In the genomic region with DNA sequence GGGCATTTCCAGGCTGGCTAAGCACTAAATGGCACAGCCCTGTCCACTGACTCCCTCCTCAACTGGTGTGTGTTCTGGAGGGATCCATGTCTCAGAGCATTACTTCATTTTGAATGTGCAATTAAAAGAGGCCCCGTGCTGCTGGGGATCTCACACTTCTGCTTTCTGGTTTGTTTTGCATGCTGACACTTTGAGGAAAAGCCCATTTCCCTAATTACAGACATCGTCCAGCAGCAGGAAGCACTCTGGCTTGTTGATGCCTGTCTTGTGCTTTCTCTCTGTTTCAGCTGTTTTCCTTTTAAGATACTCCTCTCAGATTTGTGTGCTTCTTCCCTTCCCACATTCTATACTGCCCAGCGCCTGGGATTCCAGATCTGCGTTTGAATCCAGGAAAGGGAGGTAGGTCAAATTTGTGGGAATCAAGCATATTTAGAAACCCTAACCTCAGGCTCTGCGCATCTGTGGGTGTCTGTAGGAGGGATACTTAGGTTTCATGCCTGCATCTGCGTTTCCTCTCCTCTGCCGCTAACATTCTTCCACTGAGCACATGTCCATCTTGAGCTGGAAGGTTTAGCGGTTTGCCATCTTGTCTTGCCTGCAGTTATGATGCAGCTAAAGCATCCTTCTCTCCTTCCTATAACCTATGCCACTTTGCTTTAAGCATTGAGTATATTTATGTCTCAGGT, we compare ENCODE assay signal across 10 cellular contexts. TPM values are rescaled to one million over a fixed set of nuclear protein-coding genes. Genes with fewer than 3 reads are reported as not detected.
A peak's percentile ranks its signal among the peaks of the same experiment; 100 is the strongest.
DNase-seq lines count a peak whose midpoint lies in the region; ATAC-seq and TF ChIP-seq lines count a peak whose summit lies in the region.
"Had no signal": no experiment of that assay in that cellular context is flagged by ENCODE, and none has a peak within 500 bp of the region (broad histone marks: within the 10 kb centered on the region; RNA-seq: fewer than 3 reads in every experiment).

No MANE protein-coding gene starts in this region.

- H3K27me3 ChIP-seq in heart right ventricle (peaks cover 0 to 27% (median 0%) of the 10 kb centered on the region in 7 donors), foreskin keratinocyte (no peaks in the 10 kb centered on the region)

- CTCF ChIA-PET in activated naive CD4-positive, alpha-beta T cell treated with anti-CD3 and anti-CD28 coated beads, Interleukin-2, amount 10 ng/mL, durations not matched to agents 7 days and 5 days (lab: Charles Lee), result no interaction called here

- H3K4me1 Mint-ChIP-seq in activated naive CD4-positive, alpha-beta T cell treated with anti-CD3 and anti-CD28 coated beads, Interleukin-2, amount 10 ng/mL, durations not matched to agents 7 days and 5 days, result no peaks in the 10 kb centered on the region
- H3K4me1 Mint-ChIP-seq: activated naive CD8-positive, alpha-beta T cell treated with anti-CD3 and anti-CD28 coated beads, Interleukin-2, amount 10 ng/mL, durations not matched to agents 7 days and 5 days had no signal

- H3K9me3 Mint-ChIP-seq in activated naive CD4-positive, alpha-beta T cell treated with anti-CD3 and anti-CD28 coated beads, Interleukin-2, amount 10 ng/mL, durations not matched to agents 7 days and 5 days, result peaks cover 2% of the 10 kb centered on the region
- H3K9me3 Mint-ChIP-seq: activated naive CD8-positive, alpha-beta T cell treated with anti-CD3 and anti-CD28 coated beads, Interleukin-2, amount 10 ng/mL, durations not matched to agents 7 days and 5 days had no signal

- H3K4me1 ChIP-seq in heart right ventricle (peaks cover 0 to 28% (median 0%) of the 10 kb centered on the region in 9 donors), foreskin keratinocyte (no peaks in the 10 kb centered on the region)

- peaks cover 26% of the 10 kb centered on the region for H3K27me3 Mint-ChIP-seq in activated naive CD4-positive, alpha-beta T cell treated with anti-CD3 and anti-CD28 coated beads, Interleukin-2, amount 10 ng/mL, durations not matched to agents 7 days and 5 days

- H3K4me3 ChIP-seq in heart right ventricle (no peak overlapping the region), foreskin fibroblast (ENCODE audit: low read depth in 1 of 2, low read length in 2 of 2) (no peak overlapping the region)

- TF ChIP-seq CTCF in heart right ventricle (IDR thresholded peaks at IDR 0.05) (no peak), foreskin fibroblast (IDR thresholded peaks at IDR 0.05; ENCODE audit: low read depth, low read length) (no peak), foreskin keratinocyte (conservative IDR thresholded peaks at IDR 0.05) (no peak)

- ATAC-seq in GM18502 (IDR thresholded peaks at IDR 0.05; ENCODE audit: poor library complexity, unreplicated experiment) (peak; percentile 58), GM21717 (IDR thresholded peaks at IDR 0.05; ENCODE audit: unreplicated experiment) (peak; percentile 64), HG03571 (IDR thresholded peaks at IDR 0.05; ENCODE audit: unreplicated experiment) (peak; percentile 47), heart right ventricle (peak in 5 of 8 donors; percentile 34 to 62 (median 45)), GM18519 (IDR thresholded peaks at IDR 0.05; ENCODE audit: low FRiP score, unreplicated experiment) (no peak), foreskin keratinocyte (no peak)
- ATAC-seq: PC-3 had no signal

- H3K27ac ChIP-seq in heart right ventricle (peak overlapping the region in 1 of 10 donors; percentile 64), foreskin keratinocyte (no peak overlapping the region)

- H3K36me3 Mint-ChIP-seq in activated naive CD4-positive, alpha-beta T cell treated with anti-CD3 and anti-CD28 coated beads, Interleukin-2, amount 10 ng/mL, durations not matched to agents 7 days and 5 days, result no peaks in the 10 kb centered on the region
- H3K36me3 Mint-ChIP-seq: activated naive CD8-positive, alpha-beta T cell treated with anti-CD3 and anti-CD28 coated beads, Interleukin-2, amount 10 ng/mL, durations not matched to agents 7 days and 5 days had no signal

- peaks cover 0 to 9% (median 0%) of the 10 kb centered on the region in 11 donors for H3K9me3 ChIP-seq in heart right ventricle

- intact Hi-C loops in heart right ventricle (cut with DNase I), result no loop called here

- DNase-seq in heart right ventricle, result no peak
- no peak for DNase-seq in activated naive CD4-positive, alpha-beta T cell treated with anti-CD3 and anti-CD28 coated beads, Interleukin-2, amount 10 ng/mL, durations not matched to agents 7 days and 5 days
- no peak for DNase-seq in foreskin fibroblast
- no peak for DNase-seq in foreskin keratinocyte
- DNase-seq: activated naive CD8-positive, alpha-beta T cell treated with anti-CD3 and anti-CD28 coated beads, Interleukin-2, amount 10 ng/mL, durations not matched to agents 7 days and 5 days; PC-3 had no signal

- 46 to 51% methylated on average over 8 of the region's 8 CpGs for WGBS in heart right ventricle, 2 donors

- H3K36me3 ChIP-seq in heart right ventricle, result no peaks in the 10 kb centered on the region

- no peak overlapping the region for H3K4me3 Mint-ChIP-seq in activated naive CD4-positive, alpha-beta T cell treated with anti-CD3 and anti-CD28 coated beads, Interleukin-2, amount 10 ng/mL, durations not matched to agents 7 days and 5 days
- H3K4me3 Mint-ChIP-seq: activated naive CD8-positive, alpha-beta T cell treated with anti-CD3 and anti-CD28 coated beads, Interleukin-2, amount 10 ng/mL, durations not matched to agents 7 days and 5 days had no signal

- no peak overlapping the region for H3K27ac Mint-ChIP-seq in activated naive CD4-positive, alpha-beta T cell treated with anti-CD3 and anti-CD28 coated beads, Interleukin-2, amount 10 ng/mL, durations not matched to agents 7 days and 5 days
- H3K27ac Mint-ChIP-seq: activated naive CD8-positive, alpha-beta T cell treated with anti-CD3 and anti-CD28 coated beads, Interleukin-2, amount 10 ng/mL, durations not matched to agents 7 days and 5 days had no signal

RNA-seq across cellular contexts. Expression of gene SYK, which starts 25.7 kb away (rescaled TPM):
- total RNA-seq in heart right ventricle (10 to 100 TPM in 1 of 10 donors, 1 to 10 TPM in 9; 1.0 to 26.1 (median 3.0) TPM), foreskin keratinocyte (6.1 and 6.6 TPM in 2 replicates)
- polyA plus RNA-seq in heart right ventricle (1 to 10 TPM in 1 of 2 donors, under 1 TPM in 1; 0.96 to 1.5 TPM), foreskin keratinocyte (2.5 and 2.8 TPM in 2 replicates)

Comparison
In these comparisons a context has a peak if more than half of its experiments do, and no peak if none do; other contexts are left out.
1. ATAC-seq: peak in GM18502 (single experiment), GM21717 (single experiment), HG03571 (single experiment) and heart right ventricle (5 of 8); none in GM18519 (single experiment) and foreskin keratinocyte (single experiment).